ENCODE assay signal across 11 cellular contexts in the genomic region with DNA sequence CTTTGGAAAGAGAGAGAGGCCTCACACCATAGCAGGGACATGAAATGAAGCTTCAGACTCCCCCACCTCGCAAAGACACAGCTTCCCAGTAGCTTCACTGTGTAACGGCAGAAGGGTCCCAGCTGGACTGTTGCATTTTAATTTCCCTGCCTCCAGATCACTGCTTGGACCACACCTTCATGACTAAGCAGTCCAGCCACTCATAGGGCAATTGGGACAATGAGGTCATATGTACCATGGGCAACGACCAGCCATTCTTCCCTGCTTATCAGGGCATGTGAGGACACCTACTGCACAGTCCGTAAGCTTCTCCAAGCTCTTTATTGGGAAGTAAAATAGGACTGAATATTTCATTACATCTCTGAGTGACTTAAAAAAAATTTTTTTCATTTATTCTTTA.
DNase-seq lines count a peak whose midpoint lies in the region; ATAC-seq, FAIRE-seq and TF ChIP-seq lines count a peak whose summit lies in the region.
"Had no signal": no experiment of that assay in that cellular context is flagged by ENCODE, and none has a peak within 500 bp of the region (broad histone marks: within the 10 kb centered on the region; RNA-seq: fewer than 3 reads in every experiment).

No MANE protein-coding gene starts in this region.

- peak overlapping the region; percentile 7 to 59 (median 36) for H3K27ac ChIP-seq in esophagus muscularis mucosa (replicated peaks in 1 of 4)

- no peak overlapping the region for H3K4me3 ChIP-seq in esophagus muscularis mucosa
- H3K4me3 ChIP-seq in mucosa of descending colon, result no peak overlapping the region
- H3K4me3 ChIP-seq: BLaER1 treated with 17β-estradiol and CSF1 and Interleukin-3, amounts not matched to agents 10 nM and 100 nM had no signal

- no peaks in the 10 kb centered on the region for H3K9me3 ChIP-seq in esophagus muscularis mucosa
- no peaks in the 10 kb centered on the region for H3K9me3 ChIP-seq in mucosa of descending colon

- no peak for TF ChIP-seq CTCF in esophagus muscularis mucosa (IDR thresholded peaks at IDR 0.05)
- no peak for TF ChIP-seq CTCF in mucosa of descending colon (IDR thresholded peaks at IDR 0.05)
- no peak for TF ChIP-seq CTCF in GM20000 (IDR thresholded peaks at IDR 0.05; ENCODE audit: extremely low read depth, missing control alignments)

- 57% methylated on average over 4 of the region's 4 CpGs for WGBS in esophagus muscularis mucosa

- no peaks in the 10 kb centered on the region for H3K27me3 ChIP-seq in esophagus muscularis mucosa
- H3K27me3 ChIP-seq: BLaER1 treated with 17β-estradiol and CSF1 and Interleukin-3, amounts not matched to agents 10 nM and 100 nM had no signal

- intact Hi-C loops in esophagus muscularis mucosa (cut with DNase I), result loop anchor here (10.0 kb wide), 1 partner anchor 396 kb away; the partner anchor contains the start of gene FN1
- intact Hi-C loops in mucosa of descending colon (cut with DNase I, micrococcal nuclease), result no loop called here

- TF ChIP-seq EP300 in esophagus muscularis mucosa (IDR thresholded peaks at IDR 0.05), result no peak

- H3K4me1 ChIP-seq in esophagus muscularis mucosa (peaks cover 0 to 64% (median 50%) of the 10 kb centered on the region in 4 donors), mucosa of descending colon (ENCODE audit: low read depth) (peaks cover 17% of the 10 kb centered on the region)

- no peak for FAIRE-seq in GM12891 (lab: Jason Lieb, UNC)

- TF ChIP-seq POLR2A in esophagus muscularis mucosa (IDR thresholded peaks at IDR 0.05; ENCODE audit: low read depth) (no peak), GM12891 (IDR thresholded peaks at IDR 0.05; ENCODE audit: low read depth, low read length) (no peak)

- DNase-seq in AG08395 (ENCODE audit: low spot score), result peak; percentile 79
- peak; percentile 86 for DNase-seq in M059J (ENCODE audit: low read depth)
- DNase-seq in esophagus muscularis mucosa (ENCODE audit: extremely low spot score), result peak; percentile 90
- peak in 1 of 3 donors; percentile 40 for DNase-seq in mucosa of descending colon
- DNase-seq in GM20000 (ENCODE audit: low spot score), result no peak
- no peak for DNase-seq in NCI-H2029 treated with DMSO at 0.1 percent for 48 hours (lab: John Stamatoyannopoulos, UW)
- no peak for DNase-seq in cortex of kidney (lab: John Stamatoyannopoulos, UW)
- no peak for DNase-seq in GM12891 (ENCODE audit: insufficient read length, low spot score)
- DNase-seq: activated T-cell treated with anti-CD3 and anti-CD28 coated beads, Interleukin-2, amount 50 U/mL, for 1 hour; nephron progenitor cell had no signal

- ATAC-seq in mucosa of descending colon, result peak; percentile 84

- no peaks in the 10 kb centered on the region for H3K36me3 ChIP-seq in esophagus muscularis mucosa
- H3K36me3 ChIP-seq in mucosa of descending colon (ENCODE audit: low read depth), result no peaks in the 10 kb centered on the region
- H3K36me3 ChIP-seq: BLaER1 treated with 17β-estradiol and CSF1 and Interleukin-3, amounts not matched to agents 10 nM and 100 nM had no signal

TF ChIP-seq in GM12891, 5 proteins besides CTCF, POLR2A, EP300 and RAD21:
- TF ChIP-seq PAX5 (IDR thresholded peaks at IDR 0.05; ENCODE audit: insufficient read depth, low read length, severe bottlenecking) (no peak), POU2F2 (IDR thresholded peaks at IDR 0.05; ENCODE audit: low read depth, low read length) (no peak), POLR2AphosphoS5 (IDR thresholded peaks at IDR 0.05; ENCODE audit: low read depth, low read length) (no peak), TAF1 (IDR thresholded peaks at IDR 0.05; ENCODE audit: low read depth, low read length) (no peak), SPI1 (IDR thresholded peaks at IDR 0.05; ENCODE audit: low read depth, low read length) (no peak)

Comparison
In these comparisons a context has a peak if more than half of its experiments do, and no peak if none do; other contexts are left out.
1. DNase-seq: peak in AG08395 (single experiment), M059J (single experiment) and esophagus muscularis mucosa (single experiment); none in GM20000 (single experiment), NCI-H2029 treated with DMSO at 0.1 percent for 48 hours (single experiment), cortex of kidney (single experiment) and GM12891 (single experiment).